ENCODE assay signal across 9 cellular contexts in genomic region chr18:9444549-9444948, GRCh38.
"Had no signal": no experiment of that assay in that cellular context is flagged by ENCODE, and none has a peak within 500 bp of the region (broad histone marks: within the 10 kb centered on the region; RNA-seq: fewer than 3 reads in every experiment).

No MANE protein-coding gene starts in this region.

- H3K36me3 ChIP-seq: HAP-1 had no signal

- ATAC-seq: HCT116 had no signal

- H3K27ac ChIP-seq: GM23248, HL-60 had no signal

- H3K9ac ChIP-seq: GM23248 had no signal

- H3K4me3 ChIP-seq: GM23248, HAP-1 had no signal

- H2AFZ ChIP-seq: GM23248 had no signal

- H3K4me1 ChIP-seq: HAP-1 had no signal

- DNase-seq: GM23248, GOT3, H7, HFFc6, Kasumi-1, KG1 had no signal
